ENCODE assay signal across 15 cellular contexts in genomic region chr10:22435650-22436049, GRCh38.
DNase-seq lines count a peak whose midpoint lies in the region; ATAC-seq and TF ChIP-seq lines count a peak whose summit lies in the region.
"Had no signal": no experiment of that assay in that cellular context is flagged by ENCODE, and none has a peak within 500 bp of the region (broad histone marks: within the 10 kb centered on the region; RNA-seq: fewer than 3 reads in every experiment).

No MANE protein-coding gene starts in this region.

- H3K9ac ChIP-seq in PC-3 (ENCODE audit: low read length) = peak overlapping the region; percentile 100; the same call in 1 of the 2 replicates
- H3K9ac ChIP-seq: KMS-11 had no signal

- no peak for ATAC-seq in activated CD4-positive, alpha-beta T cell treated with anti-CD3 and anti-CD28 coated beads for 36 hours
- ATAC-seq in PC-3 (no peak), GM18873 (IDR thresholded peaks at IDR 0.05; ENCODE audit: low FRiP score, unreplicated experiment) (no peak)
- ATAC-seq: left lung had no signal

- BruUV-seq in PC-3 (replicated peaks; lab: Mats Ljungman, UMichigan) = no TSS peak

- no peaks in the 10 kb centered on the region for H3K9me2 ChIP-seq in PC-3 (replicated peaks; ENCODE audit: low read length)

- peak overlapping the region; percentile 98 for H3K4me2 ChIP-seq in PC-3 (ENCODE audit: low read length)
- H3K4me2 ChIP-seq: KMS-11 had no signal

- TF ChIP-seq POLR2A in ovary (IDR thresholded peaks at IDR 0.05) = no peak

- TF ChIP-seq CTCF in PC-3 (conservative IDR thresholded peaks at IDR 0.05; ENCODE audit: low read depth, low read length) (no peak), ovary (IDR thresholded peaks at IDR 0.05) (no peak)

- H3K9me3 Mint-ChIP-seq in activated CD4-positive, alpha-beta T cell treated with anti-CD3 and anti-CD28 coated beads for 36 hours (ENCODE audit: low read depth) = no peaks in the 10 kb centered on the region
- no peaks in the 10 kb centered on the region for H3K9me3 Mint-ChIP-seq in dendritic cell treated with granulocyte-macrophage colony-stimulating factor and Interleukin-4, amounts not matched to agents 40 ng/mL and 50 ng/mL, for 4 days

- H3K27ac ChIP-seq in PC-3 (ENCODE audit: low read length) = peak overlapping the region; percentile 95
- H3K27ac ChIP-seq in ovary = no peak overlapping the region
- H3K27ac ChIP-seq: KMS-11, neutrophil had no signal

- DNase-seq in activated CD4-positive, alpha-beta T cell treated with anti-CD3 and anti-CD28 coated beads for 36 hours = peak; percentile 27
- no peak for DNase-seq in activated CD4-positive, alpha-beta T cell treated with anti-CD3 and anti-CD28 coated beads, Interleukin-2, amount 50 U/mL, for 1 hour
- DNase-seq in PC-3 (peak; percentile 16), ovary (peak in 4 of 5 donors; percentile 16 to 33 (median 26)), Kasumi-1 (lab: John Stamatoyannopoulos, UW) (no peak), iPS-NIHi7 (ENCODE audit: extremely low spot score) (no peak)
- DNase-seq: heart right ventricle, left lung, NCI-H1694 treated with DMSO at 0.1 percent for 48 hours, NCI-H69 had no signal

- no peak overlapping the region for H3K27ac Mint-ChIP-seq in activated CD4-positive, alpha-beta T cell treated with anti-CD3 and anti-CD28 coated beads for 36 hours
- H3K27ac Mint-ChIP-seq in dendritic cell treated with granulocyte-macrophage colony-stimulating factor and Interleukin-4, amounts not matched to agents 40 ng/mL and 50 ng/mL, for 4 days = peak overlapping the region; percentile 99

- no peak for TF ChIP-seq EP300 in ovary (IDR thresholded peaks at IDR 0.05)

- H3K9me3 ChIP-seq in PC-3 (ENCODE audit: low read length) (no peaks in the 10 kb centered on the region), ovary (no peaks in the 10 kb centered on the region)
- H3K9me3 ChIP-seq: heart right ventricle, left lung, neutrophil, tibial nerve had no signal

- peak overlapping the region; percentile 90 for H3K4me3 Mint-ChIP-seq in activated CD4-positive, alpha-beta T cell treated with anti-CD3 and anti-CD28 coated beads for 36 hours
- no peak overlapping the region for H3K4me3 Mint-ChIP-seq in dendritic cell treated with granulocyte-macrophage colony-stimulating factor and Interleukin-4, amounts not matched to agents 40 ng/mL and 50 ng/mL, for 4 days

- no peaks in the 10 kb centered on the region for H3K36me3 Mint-ChIP-seq in activated CD4-positive, alpha-beta T cell treated with anti-CD3 and anti-CD28 coated beads for 36 hours (ENCODE audit: low read depth)
- peaks cover 11% of the 10 kb centered on the region for H3K36me3 Mint-ChIP-seq in dendritic cell treated with granulocyte-macrophage colony-stimulating factor and Interleukin-4, amounts not matched to agents 40 ng/mL and 50 ng/mL, for 4 days (ENCODE audit: low read depth)

- intact Hi-C loops in activated CD4-positive, alpha-beta T cell treated with anti-CD3 and anti-CD28 coated beads for 36 hours (cut with DNase I, micrococcal nuclease) = loop anchor here (2.0 to 10.0 kb wide), 15 partner anchors 68 to 941 kb away; partner anchors contain the start of genes BMI1 (in 1 of the 2), COMMD3 (in 1 of the 2), DNAJC1 (in 1 of the 2) and MSRB2 (in 1 of the 2)
- intact Hi-C loops in PC-3 (cut with micrococcal nuclease) = loop anchor here (2.0 to 5.0 kb wide), 3 partner anchors 117 to 277 kb away; partner anchors contain the start of gene PIP4K2A
- intact Hi-C loops in dendritic cell treated with granulocyte-macrophage colony-stimulating factor and Interleukin-4, amounts not matched to agents 40 ng/mL and 50 ng/mL, for 4 days (cut with micrococcal nuclease) = loop anchor here (5.0 to 10.0 kb wide), 8 partner anchors 103 to 911 kb away; partner anchors contain the start of genes COMMD3, DNAJC1, PIP4K2A and SKIDA1
- intact Hi-C loops in ovary (cut with DNase I) = loop anchor here (5.0 to 10.0 kb wide), 4 partner anchors 91 to 431 kb away; partner anchors contain the start of genes SPAG6 (in 2 of the 4) and DNAJC1 (in 1 of the 4)

- H3K27me3 ChIP-seq in PC-3 (ENCODE audit: low read length) (no peaks in the 10 kb centered on the region), ovary (no peaks in the 10 kb centered on the region)
- H3K27me3 ChIP-seq: tibial nerve had no signal

- CTCF ChIA-PET in activated CD4-positive, alpha-beta T cell treated with anti-CD3 and anti-CD28 coated beads for 36 hours (lab: Charles Lee) = interaction anchor here (0.7 kb wide), 1 partner anchor 217 kb away, joined by 4 read pairs; no protein-coding TSS in a partner anchor
- CTCF ChIA-PET in PC-3 (lab: Charles Lee) = no interaction called here

- no peaks in the 10 kb centered on the region for H4K20me1 ChIP-seq in PC-3 (ENCODE audit: low read length)

- WGBS in ovary, 3 donors = 93 to 98% (median 95%) methylated on average over 10 of the region's 10 CpGs

- peaks cover 41% of the 10 kb centered on the region for H3K79me2 ChIP-seq in PC-3 (ENCODE audit: low read length)

- H3K4me3 ChIP-seq in PC-3 (ENCODE audit: low read length) (peak overlapping the region; percentile 45; the same call in 1 of the 2 replicates), ovary (no peak overlapping the region)

- no peaks in the 10 kb centered on the region for H3K27me3 Mint-ChIP-seq in activated CD4-positive, alpha-beta T cell treated with anti-CD3 and anti-CD28 coated beads for 36 hours
- H3K27me3 Mint-ChIP-seq in dendritic cell treated with granulocyte-macrophage colony-stimulating factor and Interleukin-4, amounts not matched to agents 40 ng/mL and 50 ng/mL, for 4 days = peaks cover 17% of the 10 kb centered on the region

- H3K4me1 ChIP-seq in PC-3 (ENCODE audit: insufficient read depth, low read length) (peaks cover 51% of the 10 kb centered on the region), ovary (ENCODE audit: insufficient read depth) (peaks cover 5% of the 10 kb centered on the region)

- POLR2A ChIA-PET in activated CD4-positive, alpha-beta T cell treated with anti-CD3 and anti-CD28 coated beads for 36 hours (lab: Charles Lee) = no interaction called here
- POLR2A ChIA-PET in PC-3 (lab: Charles Lee; ENCODE audit: unreplicated experiment) = no interaction called here

- H3K36me3 ChIP-seq in PC-3 (ENCODE audit: low read depth, low read length) (no peaks in the 10 kb centered on the region), ovary (no peaks in the 10 kb centered on the region)
- H3K36me3 ChIP-seq: heart right ventricle, left lung, neutrophil, tibial nerve had no signal

- no peak overlapping the region for H2AFZ ChIP-seq in PC-3 (ENCODE audit: low read length)

- peaks cover 53% of the 10 kb centered on the region for H3K4me1 Mint-ChIP-seq in activated CD4-positive, alpha-beta T cell treated with anti-CD3 and anti-CD28 coated beads for 36 hours
- peaks cover 56% of the 10 kb centered on the region for H3K4me1 Mint-ChIP-seq in dendritic cell treated with granulocyte-macrophage colony-stimulating factor and Interleukin-4, amounts not matched to agents 40 ng/mL and 50 ng/mL, for 4 days (ENCODE audit: low read depth)

- peaks cover 12% of the 10 kb centered on the region for H3F3A ChIP-seq in PC-3 (ENCODE audit: low read length, unreplicated experiment)

Comparison
In these comparisons a context has a peak if more than half of its experiments do, and no peak if none do; other contexts are left out.
1. DNase-seq: peak in activated CD4-positive, alpha-beta T cell treated with anti-CD3 and anti-CD28 coated beads for 36 hours (single experiment), PC-3 (single experiment) and ovary (4 of 5); none in activated CD4-positive, alpha-beta T cell treated with anti-CD3 and anti-CD28 coated beads, Interleukin-2, amount 50 U/mL, for 1 hour (single experiment), Kasumi-1 (0 of 2) and iPS-NIHi7 (single experiment).